1 cellular context compared by ENCODE assay signal in genomic region chr1:84478876-84479868, GRCh38.
A peak's percentile ranks its signal among the peaks of the same experiment; 100 is the strongest.
TF ChIP-seq lines count a peak whose summit lies in the region.

RPF1 (plus strand) TSS chr1:84479266; CDS start chr1:84479282, 16 bp downstream.

TF ChIP-seq in K562, 482 proteins besides CTCF, POLR2A, EP300 and RAD21 (continued from another document):
- peak; percentile 99 for TF ChIP-seq ZBTB40 (IDR thresholded peaks at IDR 0.05)
- no peak for TF ChIP-seq ZBTB40 (CRISPR knock-in tag; IDR thresholded peaks at IDR 0.05)
- TF ChIP-seq ZNF174 (CRISPR knock-in tag; IDR thresholded peaks at IDR 0.05) = peak; percentile 34; the same call in 1 of the 2 replicates
- TF ChIP-seq THAP12 (CRISPR knock-in tag; IDR thresholded peaks at IDR 0.05) = no peak
- peak; percentile 75 for TF ChIP-seq MTA2 (IDR thresholded peaks at IDR 0.05; ENCODE audit: low read depth)
- peak; percentile 96 for TF ChIP-seq ZNF395 (CRISPR knock-in tag; IDR thresholded peaks at IDR 0.05)
- TF ChIP-seq TAF9B (IDR thresholded peaks at IDR 0.05; ENCODE audit: partially characterized antibody) = peak; percentile 91
- no peak for TF ChIP-seq RHOXF2B (CRISPR knock-in tag; conservative IDR thresholded peaks at IDR 0.05)
- TF ChIP-seq EWSR1 (IDR thresholded peaks at IDR 0.05; ENCODE audit: borderline replicate concordance, low read depth, partially characterized antibody) = no peak
- TF ChIP-seq HDAC2 (IDR thresholded peaks at IDR 0.05) = peak; percentile 82; the same call in 1 of the 2 replicates
- no peak for TF ChIP-seq ZNF609 (CRISPR knock-in tag; IDR thresholded peaks at IDR 0.05; ENCODE audit: borderline replicate concordance)
- TF ChIP-seq BCLAF1 (IDR thresholded peaks at IDR 0.05; ENCODE audit: borderline replicate concordance in 1 of 2, control insufficient read depth in 1 of 2, low read depth in 2 of 2, low read length in 1 of 2) = 0 out of 4 replicates have a peak, but pooled peaks of 1 of the 2 experiments have one; percentile 35
- TF ChIP-seq ZNF639 (CRISPR knock-in tag; conservative IDR thresholded peaks at IDR 0.05 in 1 of 2, IDR thresholded peaks at IDR 0.05 in 1 of 2) = peak in 1 of 2 experiments; percentile 68; a peak in 2 of 4 replicates
- TF ChIP-seq C11orf30 (IDR thresholded peaks at IDR 0.05; ENCODE audit: low read depth) = peak; percentile 80
- peak; percentile 90 for TF ChIP-seq CC2D1A (IDR thresholded peaks at IDR 0.05)
- TF ChIP-seq SAFB (IDR thresholded peaks at IDR 0.05; ENCODE audit: borderline replicate concordance, low read depth, low read length) = no peak
- no peak for TF ChIP-seq TAL1 (IDR thresholded peaks at IDR 0.05)
- no peak for TF ChIP-seq U2AF1 (optimal IDR thresholded peaks at IDR 0.05; ENCODE audit: low read depth, low read length)
TF ChIP-seq in K562: peak in this region for 146.
